ENCODE assay signal across 12 cellular contexts in genomic region chrX:74179071-74179470, GRCh38.
DNase-seq lines count a peak whose midpoint lies in the region; ATAC-seq, FAIRE-seq and TF ChIP-seq lines count a peak whose summit lies in the region.
"Had no signal": no experiment of that assay in that cellular context is flagged by ENCODE, and none has a peak within 500 bp of the region (broad histone marks: within the 10 kb centered on the region; RNA-seq: fewer than 3 reads in every experiment).

No MANE protein-coding gene starts in this region.

- H3K36me3 ChIP-seq in GM23248 (ENCODE audit: low read depth) (no peaks in the 10 kb centered on the region), K562 (ENCODE audit: control insufficient read depth, insufficient read depth, low read length) (no peaks in the 10 kb centered on the region), transverse colon (no peaks in the 10 kb centered on the region), MM.1S (replicated peaks; ENCODE audit: insufficient read depth, low read length) (no peaks in the 10 kb centered on the region)

- CTCF ChIA-PET in K562 (lab: Yijun Ruan, JAX; ENCODE audit: low intra/inter-chr PET ratio), result no interaction called here

- POLR2A ChIA-PET in K562 (lab: Yijun Ruan, JAX), result no interaction called here

- TF ChIP-seq EP300 in K562 (IDR thresholded peaks at IDR 0.05; ENCODE audit: low read length) (no peak), transverse colon (IDR thresholded peaks at IDR 0.05; ENCODE audit: low read depth) (no peak)

- no peaks in the 10 kb centered on the region for H3K36me3 Mint-ChIP-seq in natural killer cell

- no peak overlapping the region for H3K27ac Mint-ChIP-seq in natural killer cell
- H3K27ac Mint-ChIP-seq: activated T-cell treated with anti-CD3 and anti-CD28 coated beads, Interleukin-2, amount 50 U/mL, for 24 hours had no signal

- H4K20me1 ChIP-seq in GM23248 (ENCODE audit: insufficient read depth) (no peaks in the 10 kb centered on the region), K562 (replicated peaks; ENCODE audit: control insufficient read depth, insufficient read depth, low read length) (no peaks in the 10 kb centered on the region), MM.1S (ENCODE audit: insufficient read depth, low read length) (no peaks in the 10 kb centered on the region)

- no peak overlapping the region for H3K9ac ChIP-seq in GM23248
- H3K9ac ChIP-seq in K562 (ENCODE audit: insufficient read depth in 1 of 2, low read depth in 2 of 2, low read length in 2 of 2), result no peak overlapping the region
- H3K9ac ChIP-seq in MM.1S (ENCODE audit: low read length), result no peak overlapping the region

- BruUV-seq in K562 (replicated peaks; lab: Mats Ljungman, UMichigan), result no TSS peak

- H3K4me2 ChIP-seq in GM23248 (ENCODE audit: unreplicated experiment) (no peak overlapping the region), K562 (ENCODE audit: insufficient read depth, low read length) (no peak overlapping the region), MM.1S (ENCODE audit: low read depth, low read length) (no peak overlapping the region)

- H3K9me3 Mint-ChIP-seq in natural killer cell, result no peaks in the 10 kb centered on the region
- H3K9me3 Mint-ChIP-seq: activated T-cell treated with anti-CD3 and anti-CD28 coated beads, Interleukin-2, amount 50 U/mL, for 24 hours had no signal

- intact Hi-C loops in K562 (cut with micrococcal nuclease) (no loop called here), transverse colon (cut with DNase I; ENCODE audit: low total_unique reads) (no loop called here), natural killer cell (cut with micrococcal nuclease) (no loop called here)

- DNase-seq in GM23248 (peak; percentile 39), K562 (ENCODE audit: extremely low read depth in 1 of 4, low spot score in 3 of 4) (no peak), kidney glomerular epithelial cell (lab: John Stamatoyannopoulos, UW) (peak; percentile 38), transverse colon (no peak), natural killer cell (no peak), MM.1S (no peak)
- DNase-seq: activated CD4-positive, CD25-positive, alpha-beta regulatory T cell treated with anti-CD3 and anti-CD28 coated beads, Interleukin-2, amount 50 U/mL, for 72 hours; activated T-cell treated with anti-CD3 and anti-CD28 coated beads, Interleukin-2, amount 50 U/mL, for 24 hours; midbrain; NCI-H1694 had no signal

- H3K4me1 Mint-ChIP-seq in natural killer cell, result no peaks in the 10 kb centered on the region

- H3K9me3 ChIP-seq in GM23248 (ENCODE audit: low read depth), result no peaks in the 10 kb centered on the region
- H3K9me3 ChIP-seq in K562 (replicated peaks; ENCODE audit: control insufficient read depth, insufficient read depth, low read depth, low read length), result no peaks in the 10 kb centered on the region
- no peaks in the 10 kb centered on the region for H3K9me3 ChIP-seq in transverse colon
- H3K9me3 ChIP-seq in MM.1S (replicated peaks; ENCODE audit: insufficient read depth, low read length), result no peaks in the 10 kb centered on the region

- H3K27me3 ChIP-seq in GM23248 (replicated peaks; ENCODE audit: insufficient read depth) (no peaks in the 10 kb centered on the region), K562 (ENCODE audit: control insufficient read depth in 2 of 2, insufficient read depth in 2 of 2, low read length in 2 of 2) (peaks cover 0 to 6% of the 10 kb centered on the region in 2 experiments; a peak in 2 of 5 replicates), transverse colon (no peaks in the 10 kb centered on the region), MM.1S (replicated peaks; ENCODE audit: insufficient read depth, low read length) (no peaks in the 10 kb centered on the region)

- no peaks in the 10 kb centered on the region for H3F3A ChIP-seq in GM23248 (ENCODE audit: insufficient read depth)
- H3F3A ChIP-seq in MM.1S (ENCODE audit: insufficient read depth, low read length), result no peaks in the 10 kb centered on the region

- H3K4me1 ChIP-seq in GM23248 (ENCODE audit: insufficient read depth) (0 out of 2 replicates have a peak, but pooled peaks cover 4% of the 10 kb centered on the region), K562 (replicated peaks in 1 of 2; ENCODE audit: control insufficient read depth in 2 of 2, insufficient read depth in 2 of 2, low read length in 2 of 2) (no peaks in the 10 kb centered on the region; a peak in 1 of 5 replicates), transverse colon (peaks cover 0 to 12% (median 0%) of the 10 kb centered on the region in 4 donors), MM.1S (ENCODE audit: low read length) (no peaks in the 10 kb centered on the region)

- H3K79me2 ChIP-seq in GM23248 (ENCODE audit: insufficient read depth) (no peaks in the 10 kb centered on the region), K562 (ENCODE audit: control insufficient read depth, insufficient read depth, low read length) (no peaks in the 10 kb centered on the region), MM.1S (ENCODE audit: low read length) (no peaks in the 10 kb centered on the region)

- H3K27ac ChIP-seq in GM23248 (no peak overlapping the region), K562 (ENCODE audit: extremely low read depth, low read depth, low read length) (no peak overlapping the region), transverse colon (peak overlapping the region in 3 of 4 donors; percentile 24 to 56 (median 29)), MM.1S (ENCODE audit: low read length) (no peak overlapping the region)

- H3K4me3 ChIP-seq in GM23248 (no peak overlapping the region), K562 (no peak overlapping the region), transverse colon (no peak overlapping the region), MM.1S (ENCODE audit: low read length) (no peak overlapping the region)

- no peak for TF ChIP-seq RAD21 in K562 (CRISPR knock-in tag; conservative IDR thresholded peaks at IDR 0.05 in 1 of 2, IDR thresholded peaks at IDR 0.05 in 1 of 2)

- 0 to 10% methylated on average over 1 of the region's 1 CpG for WGBS in GM23248 (ENCODE audit: low coverage in 1 of 2, low lambda C conversion rate in 2 of 2, missing lambda C conversion rate in 2 of 2), 2 experiments
- 0% methylated on average over 1 of the region's 1 CpG for WGBS in K562 (ENCODE audit: insufficient coverage, low coverage, missing lambda C conversion rate)
- WGBS in transverse colon (ENCODE audit: low coverage in 1 of 2), 2 donors, result 22 to 29% methylated on average over 1 of the region's 1 CpG

- H3K4me3 Mint-ChIP-seq in natural killer cell, result no peak overlapping the region
- H3K4me3 Mint-ChIP-seq: activated T-cell treated with anti-CD3 and anti-CD28 coated beads, Interleukin-2, amount 50 U/mL, for 24 hours had no signal

- H3K27me3 Mint-ChIP-seq in natural killer cell (ENCODE audit: low read depth in 2 of 2), result peaks cover 0 to 16% of the 10 kb centered on the region in 2 donors

- FAIRE-seq in K562 (lab: Jason Lieb, UNC), result peak; percentile 37

- ATAC-seq in K562 (no peak), natural killer cell (no peak), HG02981 (IDR thresholded peaks at IDR 0.05; ENCODE audit: unreplicated experiment) (no peak)
- ATAC-seq: HCT116 had no signal

- no peaks in the 10 kb centered on the region for H3K9me2 ChIP-seq in GM23248 (ENCODE audit: insufficient read depth)
- H3K9me2 ChIP-seq in MM.1S (replicated peaks; ENCODE audit: insufficient read depth, low read length), result no peaks in the 10 kb centered on the region

- TF ChIP-seq POLR2A in K562 (conservative IDR thresholded peaks at IDR 0.05) (no peak), transverse colon (IDR thresholded peaks at IDR 0.05) (no peak)

- in situ Hi-C loops in GM23248 (cut with MboI), result no loop called here
- in situ Hi-C loops in K562 (cut with MboI), result no loop called here
- in situ Hi-C loops in transverse colon (cut with MboI; ENCODE audit: low pct_ligation_motif_present in 1 of 4, low pct_unique_long_range_greater_than_20kb in 1 of 4, low sequenced_read_pairs in 3 of 4), result no loop called here

- TF ChIP-seq CTCF in K562 (IDR thresholded peaks at IDR 0.05 in 2 of 3, conservative IDR thresholded peaks at IDR 0.05 in 1 of 3; ENCODE audit: insufficient read depth in 2 of 3, low read depth in 1 of 3, low read length in 3 of 3) (no peak), transverse colon (IDR thresholded peaks at IDR 0.05) (no peak), natural killer cell (IDR thresholded peaks at IDR 0.05) (no peak), MM.1S (IDR thresholded peaks at IDR 0.05; ENCODE audit: low read length) (no peak)

- H2AFZ ChIP-seq in GM23248, result no peak overlapping the region
- no peak overlapping the region for H2AFZ ChIP-seq in K562 (ENCODE audit: low read depth, low read length)
- H2AFZ ChIP-seq in MM.1S (ENCODE audit: low read length), result no peak overlapping the region

- no peaks in the 10 kb centered on the region for H3K9me1 ChIP-seq in K562 (ENCODE audit: control insufficient read depth, insufficient read depth, low read length)

TF ChIP-seq in K562, 482 proteins besides CTCF, POLR2A, EP300 and RAD21 (continues in another document):
- TF ChIP-seq MXD1 (CRISPR knock-in tag; IDR thresholded peaks at IDR 0.05; ENCODE audit: borderline replicate concordance, poor library complexity, severe bottlenecking) (no peak), DEAF1 (CRISPR knock-in tag; IDR thresholded peaks at IDR 0.05) (no peak)

Comparison
In these comparisons a context has a peak if more than half of its experiments do, and no peak if none do; other contexts are left out.
1. DNase-seq: peak in GM23248 (single experiment) and kidney glomerular epithelial cell (single experiment); none in K562 (0 of 4), transverse colon (single experiment), natural killer cell (single experiment) and MM.1S (single experiment).
2. H3K27ac ChIP-seq: peak in transverse colon (3 of 4); none in GM23248 (single experiment), K562 (single experiment) and MM.1S (single experiment).